In genomic region chr3:134212898-134213665, GRCh38 we compare ENCODE assay signal across 8 cellular contexts. TPM values are rescaled to one million over a fixed set of nuclear protein-coding genes. Genes with fewer than 3 reads are reported as not detected.
DNase-seq lines count a peak whose midpoint lies in the region; ATAC-seq, FAIRE-seq and TF ChIP-seq lines count a peak whose summit lies in the region.

No MANE protein-coding gene starts in this region.

- WGBS in small intestine, 3 donors = 15 to 32% (median 31%) methylated on average over 4 of the region's 4 CpGs

- H3K27me3 ChIP-seq in GM06990 (replicated peaks; ENCODE audit: control insufficient read depth, insufficient read depth, low read length) = no peaks in the 10 kb centered on the region
- H3K27me3 ChIP-seq in small intestine (ENCODE audit: control insufficient read depth in 2 of 2, insufficient read depth in 2 of 2, low read length in 2 of 2) = no peaks in the 10 kb centered on the region

- no peak overlapping the region for H3K27ac Mint-ChIP-seq in T-helper 2 cell treated with Interferon-gamma antibody and Interleukin-4, amounts not matched to agents 5 μg/mL and 100 μg/mL, for 36 hours

- H3K9me3 ChIP-seq in small intestine (ENCODE audit: control insufficient read depth, low read depth) = no peaks in the 10 kb centered on the region

- no peak for FAIRE-seq in small intestine (lab: Jason Lieb, UNC)

- H3K4me3 ChIP-seq in GM06990 (replicated peaks; ENCODE audit: low read depth, low read length) (no peak overlapping the region), small intestine (ENCODE audit: low read depth in 1 of 2, low read length in 2 of 2) (no peak overlapping the region)

- H3K4me3 Mint-ChIP-seq in T-helper 2 cell treated with Interferon-gamma antibody and Interleukin-4, amounts not matched to agents 5 μg/mL and 100 μg/mL, for 36 hours = no peak overlapping the region

- no peaks in the 10 kb centered on the region; the same call in 1 of the 2 replicates for H3K36me3 ChIP-seq in GM06990 (ENCODE audit: control insufficient read depth, insufficient read depth, low read length)
- no peaks in the 10 kb centered on the region for H3K36me3 ChIP-seq in small intestine (ENCODE audit: control insufficient read depth in 2 of 2, insufficient read depth in 2 of 2, low read length in 2 of 2)

- H3K27ac ChIP-seq in small intestine (ENCODE audit: low read depth in 1 of 2, low read length in 1 of 2) = no peak overlapping the region

- DNase-seq in GM06990 (ENCODE audit: extremely low read depth, insufficient read length) (peak; percentile 18), NCI-H1417 (lab: John Stamatoyannopoulos, UW) (peak; percentile 72 to 86 (median 81)), anterior cingulate cortex (lab: John Stamatoyannopoulos, UW) (peak in 56 of 58 donors; percentile 11 to 95 (median 60)), hepatic stellate cell (ENCODE audit: low spot score) (peak; percentile 44), small intestine (peak; percentile 85), OCI-M2 (lab: John Stamatoyannopoulos, UW; ENCODE audit: unreplicated experiment) (no peak)
- peak; percentile 69 for DNase-seq in T-helper 2 cell treated with Interferon-gamma antibody and Interleukin-4, amounts not matched to agents 5 μg/mL and 100 μg/mL, for 36 hours (ENCODE audit: low spot score)

- ATAC-seq in HG02588 (IDR thresholded peaks at IDR 0.05; ENCODE audit: unreplicated experiment) = peak; percentile 80

- peak; percentile 98 for TF ChIP-seq CTCF in GM06990 (IDR thresholded peaks at IDR 0.05; ENCODE audit: insufficient read depth, low read length, poor library complexity, severe bottlenecking)

- no peaks in the 10 kb centered on the region for H3K4me1 ChIP-seq in small intestine (ENCODE audit: control insufficient read depth in 2 of 2, insufficient read depth in 1 of 2, low read depth in 1 of 2, low read length in 1 of 2)

- H3K27me3 Mint-ChIP-seq in T-helper 2 cell treated with Interferon-gamma antibody and Interleukin-4, amounts not matched to agents 5 μg/mL and 100 μg/mL, for 36 hours (ENCODE audit: low read depth) = peaks cover 2% of the 10 kb centered on the region

- H3K4me1 Mint-ChIP-seq in T-helper 2 cell treated with Interferon-gamma antibody and Interleukin-4, amounts not matched to agents 5 μg/mL and 100 μg/mL, for 36 hours (ENCODE audit: low read depth) = peaks cover 6% of the 10 kb centered on the region

- H3K36me3 Mint-ChIP-seq in T-helper 2 cell treated with Interferon-gamma antibody and Interleukin-4, amounts not matched to agents 5 μg/mL and 100 μg/mL, for 36 hours (ENCODE audit: low read depth) = no peaks in the 10 kb centered on the region

- H3K9me3 Mint-ChIP-seq in T-helper 2 cell treated with Interferon-gamma antibody and Interleukin-4, amounts not matched to agents 5 μg/mL and 100 μg/mL, for 36 hours = no peaks in the 10 kb centered on the region

RNA-seq across cellular contexts. Expression of gene RYK, which starts 37.6 kb away (rescaled TPM):
- 10 to 100 TPM; 13.2 to 28.9 (median 15.0) TPM for polyA plus RNA-seq in small intestine
